Comparison of ENCODE assay signal across 30 cellular contexts in genomic region chr14:54241517-54241916, GRCh38.
"Had no signal": no experiment of that assay in that cellular context is flagged by ENCODE, and none has a peak within 500 bp of the region (broad histone marks: within the 10 kb centered on the region; RNA-seq: fewer than 3 reads in every experiment).

No MANE protein-coding gene starts in this region.

- H3K4me1 Mint-ChIP-seq: natural killer cell; nephron; stimulated activated naive CD8-positive, alpha-beta T cell treated with anti-CD3 and anti-CD28 coated beads, Interleukin-15, amount 100 ng/mL, for 72 hours had no signal

- H3K27ac Mint-ChIP-seq: naive thymus-derived CD4-positive, alpha-beta T cell; natural killer cell; nephron; neural progenitor cell; progenitor cell of endocrine pancreas; type B pancreatic cell had no signal

- H3K9me3 Mint-ChIP-seq: stimulated activated naive CD8-positive, alpha-beta T cell treated with anti-CD3 and anti-CD28 coated beads, Interleukin-15, amount 100 ng/mL, for 72 hours had no signal

- DNase-seq: naive thymus-derived CD4-positive, alpha-beta T cell; natural killer cell; occipital lobe; ovary; posterior cingulate gyrus; psoas muscle; right cardiac atrium; spleen; stimulated activated CD4-positive, alpha-beta T cell treated with anti-CD3 and anti-CD28 coated beads, Interleukin-12 subunit alpha, Interleukin-12 subunit beta, amount 100 ng/mL, for 4 hours; stimulated activated CD4-positive, alpha-beta T cell treated with anti-CD3 and anti-CD28 coated beads, Interleukin-1b, Interleukin-23, amount 100 ng/mL, for 48 hours; stimulated activated CD4-positive, alpha-beta T cell treated with anti-CD3 and anti-CD28 coated beads, Interleukin-4, amount 100 ng/mL, for 1 hour; stimulated activated CD4-positive, alpha-beta T cell treated with anti-CD3 and anti-CD28 coated beads, Interleukin-4, amount 100 ng/mL, for 4 hours; stimulated activated CD8-positive, alpha-beta memory T cell treated with anti-CD3 and anti-CD28 coated beads, Interleukin-4, amount 100 ng/mL, for 48 hours; stimulated activated naive CD4-positive, alpha-beta T cell; stimulated activated naive CD8-positive, alpha-beta T cell treated with anti-CD3 and anti-CD28 coated beads, Interleukin-15, amount 100 ng/mL, for 72 hours; stimulated activated naive CD8-positive, alpha-beta T cell treated with anti-CD3 and anti-CD28 coated beads, Interleukin-15, Interleukin-2, amounts not matched to agents 100 U/mL and 50 U/mL, for 24 hours; substantia nigra; testis; tibial artery; transverse colon; upper lobe of right lung had no signal

- H3K9me3 ChIP-seq: ovary, psoas muscle, suprapubic skin, testis, transverse colon, upper lobe of right lung had no signal

- ATAC-seq: naive thymus-derived CD4-positive, alpha-beta T cell; psoas muscle; right cardiac atrium; sciatic nerve; stimulated activated naive CD8-positive, alpha-beta T cell treated with anti-CD3 and anti-CD28 coated beads, Interleukin-15, amount 100 ng/mL, for 72 hours; stimulated activated naive CD8-positive, alpha-beta T cell treated with anti-CD3 and anti-CD28 coated beads, Interleukin-15, Interleukin-2, amounts not matched to agents 100 U/mL and 50 U/mL, for 24 hours; upper lobe of right lung had no signal

- H3K27ac ChIP-seq: neural progenitor cell, ovary, parathyroid adenoma, psoas muscle, skin epidermis, spleen, suprapubic skin, testis, tibial artery, transverse colon, upper lobe of right lung had no signal

- H3K36me3 ChIP-seq: neural progenitor cell, ovary, spleen, suprapubic skin, tibial artery, transverse colon, upper lobe of right lung had no signal

- H3K4me1 ChIP-seq: parathyroid adenoma, psoas muscle, spleen, suprapubic skin, testis, tibial artery, transverse colon, upper lobe of right lung had no signal

- H3K36me3 Mint-ChIP-seq: naive thymus-derived CD4-positive, alpha-beta T cell; natural killer cell; neural progenitor cell; type B pancreatic cell had no signal

- H3K27me3 ChIP-seq: neural progenitor cell, ovary, suprapubic skin, testis, tibial artery, transverse colon, upper lobe of right lung had no signal

- H3K4me3 Mint-ChIP-seq: naive thymus-derived CD4-positive, alpha-beta T cell; natural killer cell; nephron; neural progenitor cell; stimulated activated naive CD8-positive, alpha-beta T cell treated with anti-CD3 and anti-CD28 coated beads, Interleukin-15, amount 100 ng/mL, for 72 hours; type B pancreatic cell had no signal

- H3K27me3 Mint-ChIP-seq: stimulated activated naive CD8-positive, alpha-beta T cell treated with anti-CD3 and anti-CD28 coated beads, Interleukin-15, amount 100 ng/mL, for 72 hours; type B pancreatic cell had no signal

- H3K4me3 ChIP-seq: neural progenitor cell, ovary, psoas muscle, skin epidermis, smooth muscle cell, spleen, suprapubic skin, testis, tibial artery, transverse colon, upper lobe of right lung had no signal
